ENCODE assay signal across 19 cellular contexts in genomic region chr19:38834590-38834989, GRCh38. TPM values are rescaled to one million over a fixed set of nuclear protein-coding genes. Genes with fewer than 3 reads are reported as not detected.
DNase-seq lines count a peak whose midpoint lies in the region; ATAC-seq and TF ChIP-seq lines count a peak whose summit lies in the region.
"Had no signal": no experiment of that assay in that cellular context is flagged by ENCODE, and none has a peak within 500 bp of the region (broad histone marks: within the 10 kb centered on the region; RNA-seq: fewer than 3 reads in every experiment).

No MANE protein-coding gene starts in this region.

- H3K4ac ChIP-seq in IMR-90 (ENCODE audit: low read depth, low read length) = no peak overlapping the region

- no peaks in the 10 kb centered on the region for H3K27me3 Mint-ChIP-seq in T-helper 1 cell treated with Interleukin-12 subunit alpha and Interleukin-12 subunit beta and Interleukin-4 antibody, amounts not matched to agents 30 μg/mL and 1 μg/mL, for 36 hours (ENCODE audit: low read depth)
- H3K27me3 Mint-ChIP-seq: activated naive CD8-positive, alpha-beta T cell; CD4-positive, CD25-positive, alpha-beta regulatory T cell; stimulated activated memory B cell treated with anti-CD40 and anti-IgM and Interleukin-4, amounts not matched to agents 10 μg/mL and 1 μg/mL and 100 μg/mL, for 72 hours; T-helper 17 cell had no signal

- no peak for ATAC-seq in IMR-90 (ENCODE audit: low read depth)
- ATAC-seq: Right ventricle myocardium inferior; stimulated activated memory B cell treated with anti-CD40 and anti-IgM and Interleukin-4, amounts not matched to agents 10 μg/mL and 1 μg/mL and 100 μg/mL, for 72 hours; T-helper 17 cell had no signal

- H4K20me1 ChIP-seq in IMR-90 (ENCODE audit: insufficient read depth, low read length) = peaks cover 36% of the 10 kb centered on the region

- H2AK9ac ChIP-seq in IMR-90 (replicated peaks; ENCODE audit: low read depth, low read length, poor library complexity) = no peak overlapping the region

- H3K56ac ChIP-seq in IMR-90 (ENCODE audit: extremely low read depth, insufficient read depth, low read length) = no peak overlapping the region

- no peak overlapping the region for H3K4me2 ChIP-seq in IMR-90 (ENCODE audit: low read depth, low read length)

- peaks cover 3% of the 10 kb centered on the region; the same call in 1 of the 2 replicates for H3K9me1 ChIP-seq in IMR-90 (ENCODE audit: insufficient read depth, low read length)

- no peak overlapping the region for H3K9ac ChIP-seq in IMR-90 (ENCODE audit: low read depth, low read length)

- H3K9me3 ChIP-seq in IMR-90 (ENCODE audit: control insufficient read depth, insufficient read depth, low read length) (no peaks in the 10 kb centered on the region), adrenal gland (replicated peaks in 1 of 3) (no peaks in the 10 kb centered on the region), sigmoid colon (no peaks in the 10 kb centered on the region), thyroid gland (no peaks in the 10 kb centered on the region)
- H3K9me3 ChIP-seq: spleen had no signal

- TF ChIP-seq CTCF in IMR-90 (conservative IDR thresholded peaks at IDR 0.05; ENCODE audit: low read depth, low read length) (no peak), adrenal gland (IDR thresholded peaks at IDR 0.05) (no peak), sigmoid colon (IDR thresholded peaks at IDR 0.05) (no peak), thyroid gland (IDR thresholded peaks at IDR 0.05) (no peak), GM13977 (IDR thresholded peaks at IDR 0.05; ENCODE audit: extremely low read depth, insufficient read depth, missing control alignments) (no peak)

- no peak overlapping the region for H4K91ac ChIP-seq in IMR-90 (ENCODE audit: insufficient read depth, low read depth, low read length)

- no peak overlapping the region for H2BK15ac ChIP-seq in IMR-90 (ENCODE audit: low read depth, low read length)

- no peak overlapping the region for H2BK5ac ChIP-seq in IMR-90 (ENCODE audit: low read depth, low read length, poor library complexity, severe bottlenecking)

- H3K9me3 Mint-ChIP-seq in T-helper 1 cell treated with Interleukin-12 subunit alpha and Interleukin-12 subunit beta and Interleukin-4 antibody, amounts not matched to agents 30 μg/mL and 1 μg/mL, for 36 hours = no peaks in the 10 kb centered on the region
- H3K9me3 Mint-ChIP-seq: stimulated activated memory B cell treated with anti-CD40 and anti-IgM and Interleukin-4, amounts not matched to agents 10 μg/mL and 1 μg/mL and 100 μg/mL, for 72 hours had no signal

- no peak overlapping the region for H4K5ac ChIP-seq in IMR-90 (ENCODE audit: low read depth, low read length)

- TF ChIP-seq POLR2A in IMR-90 (IDR thresholded peaks at IDR 0.05; ENCODE audit: low read depth, low read length) = 0 out of 2 replicates have a peak, but pooled peaks have one; percentile 8
- no peak for TF ChIP-seq POLR2A in adrenal gland (IDR thresholded peaks at IDR 0.05)
- TF ChIP-seq POLR2A in sigmoid colon (IDR thresholded peaks at IDR 0.05) = no peak
- TF ChIP-seq POLR2A in thyroid gland (IDR thresholded peaks at IDR 0.05) = no peak

- no peak overlapping the region for H4K8ac ChIP-seq in IMR-90 (ENCODE audit: low read depth in 2 of 2, low read length in 2 of 2)

- no peak overlapping the region for H3K18ac ChIP-seq in IMR-90 (ENCODE audit: low read depth, low read length)

- no peak overlapping the region for H3K27ac ChIP-seq in IMR-90 (ENCODE audit: insufficient read depth, low read length)
- peak overlapping the region in 4 of 5 donors; percentile 2 to 79 (median 68) for H3K27ac ChIP-seq in adrenal gland
- peak overlapping the region; percentile 6 to 98 (median 78) for H3K27ac ChIP-seq in sigmoid colon
- H3K27ac ChIP-seq in thyroid gland = peak overlapping the region in 1 of 3 donors; percentile 10

- H3K4me1 Mint-ChIP-seq in T-helper 1 cell treated with Interleukin-12 subunit alpha and Interleukin-12 subunit beta and Interleukin-4 antibody, amounts not matched to agents 30 μg/mL and 1 μg/mL, for 36 hours (ENCODE audit: low read depth) = peaks cover 30% of the 10 kb centered on the region

- no CpG with 5 or more reads among the region's 6 CpGs for WGBS in IMR-90 (ENCODE audit: extremely low coverage in 2 of 2, insufficient read length in 1 of 2), 2 experiments
- WGBS in adrenal gland, 4 donors = 93 to 99% (median 95%) methylated on average over 6 of the region's 6 CpGs
- WGBS in sigmoid colon, 2 donors = 94 to 95% methylated on average over 6 of the region's 6 CpGs
- WGBS in thyroid gland, 2 donors = 93 to 96% methylated on average over 6 of the region's 6 CpGs

- no TSS peak for BruUV-seq in IMR-90 (replicated peaks; lab: Mats Ljungman, UMichigan)

- dilution Hi-C loops in IMR-90 (cut with HindIII; ENCODE audit: low sequenced_read_pairs, unreplicated experiment) = no loop called here

- peaks cover 25 to 61% of the 10 kb centered on the region in 2 experiments for H3K79me1 ChIP-seq in IMR-90 (ENCODE audit: low read depth in 1 of 2, low read length in 2 of 2)

- H3K14ac ChIP-seq in IMR-90 (replicated peaks; ENCODE audit: low read depth, low read length) = no peak overlapping the region

- POLR2A ChIA-PET in IMR-90 (lab: Charles Lee; ENCODE audit: unreplicated experiment) = no interaction called here

- intact Hi-C loops in IMR-90 (cut with micrococcal nuclease) = loop anchor here (5.0 kb wide), 2 partner anchors 102 to 177 kb away; no protein-coding TSS in a partner anchor
- intact Hi-C loops in adrenal gland (cut with DNase I) = no loop called here
- intact Hi-C loops in sigmoid colon (cut with DNase I) = loop anchor here (5.0 to 10.0 kb wide), 3 partner anchors 97 to 190 kb away; partner anchors contain the start of gene ACTN4
- intact Hi-C loops in thyroid gland (cut with DNase I) = no loop called here

- H3K4me3 Mint-ChIP-seq in T-helper 1 cell treated with Interleukin-12 subunit alpha and Interleukin-12 subunit beta and Interleukin-4 antibody, amounts not matched to agents 30 μg/mL and 1 μg/mL, for 36 hours = no peak overlapping the region
- H3K4me3 Mint-ChIP-seq: activated naive CD8-positive, alpha-beta T cell; stimulated activated memory B cell treated with anti-CD40 and anti-IgM and Interleukin-4, amounts not matched to agents 10 μg/mL and 1 μg/mL and 100 μg/mL, for 72 hours; T-helper 17 cell had no signal

- CTCF ChIA-PET in IMR-90 (lab: Yijun Ruan, JAX) = no interaction called here

- DNase-seq in T-helper 1 cell = no peak
- no peak for DNase-seq in IMR-90
- DNase-seq in adrenal gland = no peak
- DNase-seq in sigmoid colon = no peak
- no peak for DNase-seq in thyroid gland
- no peak for DNase-seq in AG08396 (ENCODE audit: low spot score)
- DNase-seq in GM13977 (ENCODE audit: low spot score) = no peak
- DNase-seq: CD4-positive, CD25-positive, alpha-beta regulatory T cell; dorsolateral prefrontal cortex; glutamatergic neuron; NCI-H187 treated with DMSO at 0.1 percent for 48 hours; NCI-H446; spleen; T-helper 17 cell had no signal

- H3K27ac Mint-ChIP-seq in T-helper 1 cell treated with Interleukin-12 subunit alpha and Interleukin-12 subunit beta and Interleukin-4 antibody, amounts not matched to agents 30 μg/mL and 1 μg/mL, for 36 hours = peak overlapping the region; percentile 9
- H3K27ac Mint-ChIP-seq: stimulated activated memory B cell treated with anti-CD40 and anti-IgM and Interleukin-4, amounts not matched to agents 10 μg/mL and 1 μg/mL and 100 μg/mL, for 72 hours; T-helper 17 cell had no signal

- H3K4me1 ChIP-seq in IMR-90 (ENCODE audit: control insufficient read depth, insufficient read depth, low read length) (peaks cover 23% of the 10 kb centered on the region), adrenal gland (replicated peaks in 1 of 2) (peaks cover 28 to 65% of the 10 kb centered on the region in 2 donors), sigmoid colon (peaks cover 0 to 39% (median 33%) of the 10 kb centered on the region in 4 donors), thyroid gland (peaks cover 2 to 22% of the 10 kb centered on the region in 2 donors)

- TF ChIP-seq EP300 in sigmoid colon (IDR thresholded peaks at IDR 0.05) = no peak

- H3K4me3 ChIP-seq in IMR-90 (ENCODE audit: insufficient read depth, low read depth, low read length) = no peak overlapping the region
- H3K4me3 ChIP-seq in adrenal gland = no peak overlapping the region
- no peak overlapping the region for H3K4me3 ChIP-seq in sigmoid colon
- H3K4me3 ChIP-seq in thyroid gland (replicated peaks in 1 of 3) = no peak overlapping the region
- H3K4me3 ChIP-seq: dorsolateral prefrontal cortex, spleen had no signal

- TF ChIP-seq RAD21 in IMR-90 (IDR thresholded peaks at IDR 0.05; ENCODE audit: low read length) = no peak

- H3K27me3 ChIP-seq in IMR-90 (ENCODE audit: control insufficient read depth, insufficient read depth, low read length) = no peaks in the 10 kb centered on the region
- no peaks in the 10 kb centered on the region for H3K27me3 ChIP-seq in adrenal gland
- H3K27me3 ChIP-seq in sigmoid colon = no peaks in the 10 kb centered on the region
- H3K27me3 ChIP-seq in thyroid gland = no peaks in the 10 kb centered on the region
- H3K27me3 ChIP-seq: dorsolateral prefrontal cortex, spleen had no signal

- no peak overlapping the region for H2BK20ac ChIP-seq in IMR-90 (ENCODE audit: low read depth, low read length)

- H2AK5ac ChIP-seq in IMR-90 (ENCODE audit: low read depth, low read length) = no peak overlapping the region

- H3K36me3 Mint-ChIP-seq in T-helper 1 cell treated with Interleukin-12 subunit alpha and Interleukin-12 subunit beta and Interleukin-4 antibody, amounts not matched to agents 30 μg/mL and 1 μg/mL, for 36 hours (ENCODE audit: low read depth) = peaks cover 39% of the 10 kb centered on the region

- in situ Hi-C loops in IMR-90 (cut with MboI; ENCODE audit: low sequenced_read_pairs) = no loop called here
- in situ Hi-C loops in GM13977 (cut with MboI; ENCODE audit: low pct_unique_long_range_greater_than_20kb, low sequenced_read_pairs, unreplicated experiment) = no loop called here

- H3K23ac ChIP-seq in IMR-90 (ENCODE audit: low read depth, low read length) = no peak overlapping the region

- H2BK120ac ChIP-seq in IMR-90 (ENCODE audit: low read depth, low read length) = no peak overlapping the region

- no peak overlapping the region for H2AFZ ChIP-seq in IMR-90 (replicated peaks; ENCODE audit: low read length, poor library complexity)

- H3K36me3 ChIP-seq in IMR-90 (ENCODE audit: control insufficient read depth, insufficient read depth, low read length) (peaks cover 39% of the 10 kb centered on the region), adrenal gland (replicated peaks in 1 of 2) (peaks cover 0 to 55% of the 10 kb centered on the region in 2 donors), sigmoid colon (peaks cover 25 to 53% (median 39%) of the 10 kb centered on the region in 4 donors), thyroid gland (peaks cover 45 to 47% of the 10 kb centered on the region in 2 donors)

RNA-seq across cellular contexts. Expression of gene ECH1, which starts 3.0 kb away (rescaled TPM):
- total RNA-seq in IMR-90 (2012; rRNA removed) (15.0 and 15.6 TPM in 2 replicates), adrenal gland (100 to 1,000 TPM; 164 to 570 (median 444) TPM), sigmoid colon (100 to 1,000 TPM in 3 of 4 donors, 10 to 100 TPM in 1; 99.5 to 149 (median 120) TPM), thyroid gland (100 to 1,000 TPM in 3 of 4 donors, 10 to 100 TPM in 1; 89.3 to 131 (median 130) TPM)
- polyA plus RNA-seq in IMR-90 (2012; rRNA removed) (62.1 and 62.3 TPM in 2 replicates), adrenal gland (100 to 1,000 TPM; 308 to 701 (median 481) TPM), sigmoid colon (100 to 1,000 TPM; 348 to 548 (median 422) TPM)
- 91.1 and 125 TPM in 2 replicates for polyA plus RNA-seq in IMR-90 (2012; cell fraction: cytosol; rRNA removed)
- polyA plus RNA-seq in IMR-90 (2012; cell fraction: nucleus; rRNA removed; ENCODE audit: low replicate concordance) = 56.4 and 61.3 TPM in 2 replicates

RNA-seq across cellular contexts. Expression of gene HNRNPL, which starts 15.2 kb away (rescaled TPM):
- total RNA-seq in IMR-90 (2012; rRNA removed) (316 and 429 TPM in 2 replicates), adrenal gland (100 to 1,000 TPM; 133 to 295 (median 191) TPM), sigmoid colon (100 to 1,000 TPM; 140 to 201 (median 171) TPM), thyroid gland (100 to 1,000 TPM; 181 to 247 (median 232) TPM)
- polyA plus RNA-seq in IMR-90 (2012; rRNA removed) (277 and 280 TPM in 2 replicates), adrenal gland (100 to 1,000 TPM; 195 to 241 (median 220) TPM), sigmoid colon (100 to 1,000 TPM; 115 to 206 (median 129) TPM)
- 159 and 260 TPM in 2 replicates for polyA plus RNA-seq in IMR-90 (2012; cell fraction: cytosol; rRNA removed)
- polyA plus RNA-seq in IMR-90 (2012; cell fraction: nucleus; rRNA removed; ENCODE audit: low replicate concordance) = 202 and 318 TPM in 2 replicates

RNA-seq across cellular contexts. Expression of gene LGALS4, which starts 21.8 kb away (rescaled TPM):
- total RNA-seq in IMR-90 (2012; rRNA removed) (not detected in 2 replicates), adrenal gland (1 to 10 TPM in 2 of 8 donors, under 1 TPM in 1, not detected in 5; 0.30 to 3.1 (median 1.9) TPM), sigmoid colon (10 to 100 TPM in 1 of 4 donors, 1 to 10 TPM in 2, under 1 TPM in 1; 0.33 to 13.2 (median 4.4) TPM), thyroid gland (1 to 10 TPM in 2 of 4 donors, not detected in 2; 1.6 TPM)
- polyA plus RNA-seq in IMR-90 (2012; rRNA removed) (0.10 and 0.29 TPM in 2 replicates), adrenal gland (1 to 10 TPM in 2 of 3 donors, under 1 TPM in 1; 0.64 to 4.5 (median 1.5) TPM), sigmoid colon (1,000 to 10,000 TPM; 2,620 to 9,832 (median 7,672) TPM)
- not detected in 2 replicates for polyA plus RNA-seq in IMR-90 (2012; cell fraction: cytosol; rRNA removed)
- 1.2 and 1.3 TPM in 2 replicates for polyA plus RNA-seq in IMR-90 (2012; cell fraction: nucleus; rRNA removed; ENCODE audit: low replicate concordance)

RNA-seq across cellular contexts. Expression of gene RINL, which starts 43.5 kb away (rescaled TPM):
- total RNA-seq in IMR-90 (2012; rRNA removed) = 0.72 and 0.83 TPM in 2 replicates
- polyA plus RNA-seq in IMR-90 (2012; rRNA removed) = 1.2 and 1.9 TPM in 2 replicates
- 1.00 and 1.0 TPM in 2 replicates for polyA plus RNA-seq in IMR-90 (2012; cell fraction: cytosol; rRNA removed)
- polyA plus RNA-seq in IMR-90 (2012; cell fraction: nucleus; rRNA removed; ENCODE audit: low replicate concordance) = 1.5 and 1.7 TPM in 2 replicates
- total RNA-seq in adrenal gland = 10 to 100 TPM in 1 of 8 donors, 1 to 10 TPM in 6, under 1 TPM in 1; 0.54 to 11.4 (median 4.8) TPM
- polyA plus RNA-seq in adrenal gland = 10 to 100 TPM in 1 of 3 donors, 1 to 10 TPM in 2; 5.6 to 24.1 (median 7.1) TPM
- 10 to 100 TPM in 1 of 4 donors, 1 to 10 TPM in 3; 3.5 to 15.8 (median 4.7) TPM for total RNA-seq in sigmoid colon
- polyA plus RNA-seq in sigmoid colon = 10 to 100 TPM in 1 of 3 donors, 1 to 10 TPM in 2; 3.7 to 17.6 (median 4.8) TPM
- 10 to 100 TPM in 3 of 4 donors, 1 to 10 TPM in 1; 6.4 to 18.7 (median 13.5) TPM for total RNA-seq in thyroid gland

RNA-seq across cellular contexts. Expression of gene LGALS7B, which starts 45.6 kb away (rescaled TPM):
- total RNA-seq in IMR-90 (2012; rRNA removed) (not detected in 2 replicates), adrenal gland (not detected), sigmoid colon (1 to 10 TPM in 1 of 4 donors, not detected in 3; 3.0 TPM), thyroid gland (not detected)
- polyA plus RNA-seq in IMR-90 (2012; rRNA removed) (not detected in 2 replicates), adrenal gland (1 to 10 TPM in 1 of 3 donors, not detected in 2; 1.0 TPM), sigmoid colon (1 to 10 TPM in 1 of 3 donors, not detected in 2; 1.2 TPM)
- polyA plus RNA-seq in IMR-90 (2012; cell fraction: cytosol; rRNA removed) = not detected in 2 replicates
- polyA plus RNA-seq in IMR-90 (2012; cell fraction: nucleus; rRNA removed; ENCODE audit: low replicate concordance) = not detected in 2 replicates
- total RNA-seq: CD4-positive, CD25-positive, alpha-beta regulatory T cell; dorsolateral prefrontal cortex; Right ventricle myocardium inferior; T-helper 17 cell had no signal
- polyA plus RNA-seq: CD4-positive, CD25-positive, alpha-beta regulatory T cell; urinary bladder had no signal

Comparison
In these comparisons a context has a peak if more than half of its experiments do, and no peak if none do; other contexts are left out.
1. intact Hi-C loops: an anchor here in IMR-90 (5.0 kb wide) and sigmoid colon (5.0 to 10.0 kb wide); none called in adrenal gland and thyroid gland.